Comparison of ENCODE assay signal across 23 cellular contexts in the genomic region with DNA sequence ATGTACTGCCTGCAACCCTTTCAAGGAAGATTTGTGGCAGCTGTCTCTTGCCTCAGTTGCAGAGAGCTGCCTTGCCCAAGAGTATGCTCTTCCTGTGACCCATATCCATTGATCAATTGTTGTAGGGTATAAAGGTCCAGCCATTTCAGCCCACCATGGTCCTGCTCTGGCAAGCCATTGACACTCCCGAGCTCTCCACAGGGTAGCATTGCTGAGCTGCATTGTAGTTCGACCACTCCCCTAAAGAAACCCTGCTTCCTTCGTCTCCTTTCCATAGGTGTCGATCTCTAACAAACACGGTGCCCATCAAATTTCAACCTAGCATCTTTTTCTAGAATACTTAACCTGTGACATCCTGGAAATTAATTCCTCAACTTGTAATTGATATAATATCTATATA.
DNase-seq lines count a peak whose midpoint lies in the region; ATAC-seq, FAIRE-seq and TF ChIP-seq lines count a peak whose summit lies in the region.
"Had no signal": no experiment of that assay in that cellular context is flagged by ENCODE, and none has a peak within 500 bp of the region (broad histone marks: within the 10 kb centered on the region; RNA-seq: fewer than 3 reads in every experiment).

No MANE protein-coding gene starts in this region.

- no peaks in the 10 kb centered on the region for H3K4me1 ChIP-seq in CD8-positive, alpha-beta memory T cell (ENCODE audit: insufficient read depth, low read length)
- no peaks in the 10 kb centered on the region for H3K4me1 ChIP-seq in H9 (ENCODE audit: insufficient read depth, low read length)
- H3K4me1 ChIP-seq in K562 (replicated peaks in 1 of 2; ENCODE audit: control insufficient read depth in 2 of 2, insufficient read depth in 2 of 2, low read length in 2 of 2) = peaks cover 14 to 52% of the 10 kb centered on the region in 2 experiments
- peaks cover 0 to 8% of the 10 kb centered on the region in 2 donors for H3K4me1 ChIP-seq in left lung
- H3K4me1 ChIP-seq in heart right ventricle = peaks cover 0 to 11% (median 0%) of the 10 kb centered on the region in 9 donors
- H3K4me1 ChIP-seq: BE2C had no signal

- peak overlapping the region; percentile 61 for H3K27ac ChIP-seq in CD8-positive, alpha-beta memory T cell (ENCODE audit: low read depth, low read length)
- H3K27ac ChIP-seq in H9 (ENCODE audit: insufficient read length, low read depth, low read length) (no peak overlapping the region), K562 (ENCODE audit: extremely low read depth, low read depth, low read length) (no peak overlapping the region), left lung (no peak overlapping the region), substantia nigra (ENCODE audit: low read depth, low read length, poor library complexity, severe bottlenecking) (no peak overlapping the region), heart right ventricle (no peak overlapping the region)
- H3K27ac ChIP-seq: GM23248 had no signal

- no peak overlapping the region for H4K5ac ChIP-seq in H9 (ENCODE audit: insufficient read length, low read depth, low read length)

- CTCF ChIA-PET in CD8-positive, alpha-beta memory T cell (lab: Charles Lee) = interaction anchor here (2.0 kb wide), 1 partner anchor 10 kb away, joined by 6 read pairs; no protein-coding TSS in a partner anchor
- CTCF ChIA-PET in K562 (lab: Yijun Ruan, JAX; ENCODE audit: low intra/inter-chr PET ratio) = no interaction called here

- TF ChIP-seq RAD21 in K562 (CRISPR knock-in tag; conservative IDR thresholded peaks at IDR 0.05 in 1 of 2, IDR thresholded peaks at IDR 0.05 in 1 of 2) = peak in 1 of 2 experiments; percentile 56; a peak in 2 of 4 replicates

- FAIRE-seq in K562 (lab: Jason Lieb, UNC) = no peak
- FAIRE-seq: GM18507, RCC 7860 had no signal

- H2BK15ac ChIP-seq in H9 (ENCODE audit: low read depth, low read length) = no peak overlapping the region

- no peaks in the 10 kb centered on the region for H3K9me3 Mint-ChIP-seq in CD8-positive, alpha-beta memory T cell
- peaks cover 3 to 5% of the 10 kb centered on the region in 2 experiments; a peak in 3 of 5 replicates for H3K9me3 Mint-ChIP-seq in H9

- intact Hi-C loops in K562 (cut with micrococcal nuclease) (loop anchor here (2.0 kb wide), 1 partner anchor 57 kb away; no protein-coding TSS in a partner anchor), left lung (cut with DNase I) (no loop called here), heart right ventricle (cut with DNase I) (loop anchor here in 1 of 10 donors (10.0 kb wide), 1 partner anchor 57 kb away; no protein-coding TSS in a partner anchor), posterior cingulate gyrus (cut with DNase I) (no loop called here)

- no peak overlapping the region for H3K56ac ChIP-seq in H9 (ENCODE audit: insufficient read length, low read depth, low read length)

- TF ChIP-seq EP300 in K562 (IDR thresholded peaks at IDR 0.05; ENCODE audit: low read length) = no peak

- no peak overlapping the region for H4K8ac ChIP-seq in H9 (replicated peaks; ENCODE audit: insufficient read length, low read depth, low read length)

- no peaks in the 10 kb centered on the region for H3K36me3 Mint-ChIP-seq in CD8-positive, alpha-beta memory T cell
- H3K36me3 Mint-ChIP-seq in H9 (ENCODE audit: insufficient read depth in 1 of 3, low read depth in 3 of 3) = peaks cover 0 to 10% (median 0%) of the 10 kb centered on the region in 3 experiments; a peak in 2 of 7 replicates

- no peak overlapping the region for H3K4ac ChIP-seq in H9 (ENCODE audit: low read depth, low read length)

- H3K79me2 ChIP-seq in H9 (ENCODE audit: insufficient read depth, low read length) (no peaks in the 10 kb centered on the region), K562 (ENCODE audit: control insufficient read depth, insufficient read depth, low read length) (no peaks in the 10 kb centered on the region)

- no peak overlapping the region for H2BK5ac ChIP-seq in H9 (ENCODE audit: insufficient read length, low read length)

- no TSS peak for BruUV-seq in K562 (replicated peaks; lab: Mats Ljungman, UMichigan)

- H3K18ac ChIP-seq in H9 (ENCODE audit: insufficient read length, low read depth, low read length) = no peak overlapping the region

- H3K27me3 Mint-ChIP-seq in CD8-positive, alpha-beta memory T cell = peaks cover 7 to 59% of the 10 kb centered on the region in 2 donors
- H3K27me3 Mint-ChIP-seq in H9 (ENCODE audit: low read depth) = no peaks in the 10 kb centered on the region

- H3K4me1 Mint-ChIP-seq in CD8-positive, alpha-beta memory T cell = no peaks in the 10 kb centered on the region
- peaks cover 14 to 27% of the 10 kb centered on the region in 2 experiments for H3K4me1 Mint-ChIP-seq in H9
- H3K4me1 Mint-ChIP-seq: IgD-negative memory B cell had no signal

- no peak overlapping the region for H2BK120ac ChIP-seq in H9 (ENCODE audit: low read depth, low read length, poor library complexity, severe bottlenecking)

- no peak overlapping the region for H3K23ac ChIP-seq in H9 (ENCODE audit: insufficient read length, low read depth, low read length)

- H3K4me2 ChIP-seq in H9 (ENCODE audit: insufficient read depth, insufficient read length, low read length) (no peak overlapping the region), K562 (ENCODE audit: insufficient read depth, low read length) (no peak overlapping the region)
- H3K4me2 ChIP-seq: SK-N-SH had no signal

- H3T11ph ChIP-seq in H9 (ENCODE audit: low read length) = no peak overlapping the region

- no peak overlapping the region for H2BK12ac ChIP-seq in H9 (ENCODE audit: insufficient read length, low read depth, low read length)

- DNase-seq in CD8-positive, alpha-beta memory T cell = no peak
- DNase-seq in H9 (no peak), K562 (ENCODE audit: extremely low read depth in 1 of 4, low spot score in 3 of 4) (peak in 2 of 4 experiments; percentile 22 to 38), left lung (no peak), substantia nigra (lab: John Stamatoyannopoulos, UW) (no peak), amygdala (lab: John Stamatoyannopoulos, UW) (no peak), heart right ventricle (no peak), posterior cingulate gyrus (no peak)
- DNase-seq: 8988T, ACHN, BE2C, NCI-H1048, NCI-H1417, NCI-H1694 treated with DMSO at 0.1 percent for 48 hours, NCI-H2081, NCI-H2171, NCI-H510A treated with DMSO at 0.1 percent for 48 hours, SK-N-SH had no signal

- no peak overlapping the region for H3K9ac ChIP-seq in H9 (ENCODE audit: extremely low read depth, insufficient read length, low read length)
- H3K9ac ChIP-seq in K562 (ENCODE audit: insufficient read depth in 1 of 2, low read depth in 2 of 2, low read length in 2 of 2) = no peak overlapping the region
- H3K9ac ChIP-seq: GM23248, SK-N-SH had no signal

- H3K79me1 ChIP-seq in H9 (ENCODE audit: insufficient read depth, low read depth, low read length, poor library complexity, severe bottlenecking) = no peaks in the 10 kb centered on the region

- no peak overlapping the region for H3K4me3 ChIP-seq in CD8-positive, alpha-beta memory T cell (ENCODE audit: low read length)
- no peak overlapping the region for H3K4me3 ChIP-seq in K562
- no peak overlapping the region for H3K4me3 ChIP-seq in left lung
- H3K4me3 ChIP-seq in heart right ventricle = no peak overlapping the region
- H3K4me3 ChIP-seq: GM23248 had no signal

- H3K27ac Mint-ChIP-seq in CD8-positive, alpha-beta memory T cell = no peak overlapping the region
- H3K27ac Mint-ChIP-seq in H9 = no peak overlapping the region; a peak in 1 of 7 replicates
- H3K27ac Mint-ChIP-seq: CD14-positive monocyte, IgD-negative memory B cell had no signal

- TF ChIP-seq POLR2A in K562 (conservative IDR thresholded peaks at IDR 0.05) = no peak

- POLR2A ChIA-PET in CD8-positive, alpha-beta memory T cell (lab: Charles Lee) = no interaction called here
- POLR2A ChIA-PET in K562 (lab: Yijun Ruan, JAX) = interaction anchor here (0.6 to 5.0 kb wide), 6 partner anchors 10 to 113 kb away, joined by 3 to 26 read pairs (median 4); no protein-coding TSS in a partner anchor

- H2AK5ac ChIP-seq in H9 (ENCODE audit: insufficient read length, low read length) = no peak overlapping the region

- H4K91ac ChIP-seq in H9 (ENCODE audit: insufficient read length, low read depth, low read length) = no peak overlapping the region

- no peak overlapping the region for H2BK20ac ChIP-seq in H9 (ENCODE audit: low read depth, low read length, poor library complexity, severe bottlenecking)

- H3K36me3 ChIP-seq in CD8-positive, alpha-beta memory T cell (ENCODE audit: insufficient read depth, low read length) = no peaks in the 10 kb centered on the region
- H3K36me3 ChIP-seq in K562 (ENCODE audit: control insufficient read depth, insufficient read depth, low read length) = no peaks in the 10 kb centered on the region; the same call in 2 of the 3 replicates
- H3K36me3 ChIP-seq in left lung = no peaks in the 10 kb centered on the region
- H3K36me3 ChIP-seq in heart right ventricle = no peaks in the 10 kb centered on the region
- H3K36me3 ChIP-seq: BE2C had no signal

- ATAC-seq in K562 = peak; percentile 33; the same call in 2 of the 3 replicates
- ATAC-seq in left lung = peak; percentile 30
- no peak for ATAC-seq in heart right ventricle

- H3K27me3 ChIP-seq in CD8-positive, alpha-beta memory T cell (ENCODE audit: insufficient read depth, low read length, poor library complexity, severe bottlenecking) = no peaks in the 10 kb centered on the region
- no peaks in the 10 kb centered on the region for H3K27me3 ChIP-seq in H9 (ENCODE audit: insufficient read depth, low read length)
- H3K27me3 ChIP-seq in K562 (ENCODE audit: control insufficient read depth in 2 of 2, insufficient read depth in 2 of 2, low read length in 2 of 2) = no peaks in the 10 kb centered on the region
- H3K27me3 ChIP-seq in left lung = peaks cover 0 to 20% of the 10 kb centered on the region in 2 donors
- H3K27me3 ChIP-seq in heart right ventricle = peaks cover 0 to 19% (median 0%) of the 10 kb centered on the region in 7 donors
- H3K27me3 ChIP-seq: BE2C had no signal

- no CpG with 5 or more reads among the region's 5 CpGs for WGBS in H9 (ENCODE audit: extremely low coverage, insufficient read length, low lambda C conversion rate)
- 81% methylated on average over 5 of the region's 5 CpGs for WGBS in K562 (ENCODE audit: insufficient coverage, low coverage, missing lambda C conversion rate)
- 53 to 57% methylated on average over 5 of the region's 5 CpGs for WGBS in heart right ventricle, 2 donors

- in situ Hi-C loops in K562 (cut with MboI) = no loop called here

- no peak overlapping the region for H3K14ac ChIP-seq in H9 (ENCODE audit: insufficient read depth, low read length)

- H4K20me1 ChIP-seq in H9 (ENCODE audit: control insufficient read depth, insufficient read depth, insufficient read length) (no peaks in the 10 kb centered on the region), K562 (replicated peaks; ENCODE audit: control insufficient read depth, insufficient read depth, low read length) (no peaks in the 10 kb centered on the region)

- H3K9me1 ChIP-seq in K562 (ENCODE audit: control insufficient read depth, insufficient read depth, low read length) = no peaks in the 10 kb centered on the region

- 0 out of 3 replicates have a peak, but pooled peaks have one; percentile 8 for TF ChIP-seq CTCF in H9 (conservative IDR thresholded peaks at IDR 0.05)
- peak in 2 of 3 experiments; percentile 8 to 25; a peak in 1 of 6 replicates for TF ChIP-seq CTCF in K562 (IDR thresholded peaks at IDR 0.05 in 2 of 3, conservative IDR thresholded peaks at IDR 0.05 in 1 of 3; ENCODE audit: insufficient read depth in 2 of 3, low read depth in 1 of 3, low read length in 3 of 3)
- no peak for TF ChIP-seq CTCF in left lung (IDR thresholded peaks at IDR 0.05)
- no peak for TF ChIP-seq CTCF in heart right ventricle (IDR thresholded peaks at IDR 0.05)

- H3K9me3 ChIP-seq in CD8-positive, alpha-beta memory T cell (ENCODE audit: low read length) = no peaks in the 10 kb centered on the region
- H3K9me3 ChIP-seq in H9 (ENCODE audit: control insufficient read depth, low read depth, low read length) (no peaks in the 10 kb centered on the region), K562 (replicated peaks; ENCODE audit: control insufficient read depth, insufficient read depth, low read depth, low read length) (peaks cover 13% of the 10 kb centered on the region), left lung (peaks cover 0 to 5% of the 10 kb centered on the region in 2 donors), heart right ventricle (peaks cover 0 to 7% (median 0%) of the 10 kb centered on the region in 11 donors)
- H3K9me3 ChIP-seq: BE2C, SK-N-SH had no signal

- no peak overlapping the region for H2AFZ ChIP-seq in H9 (ENCODE audit: low read length)
- 0 out of 2 replicates have a peak overlapping the region, but pooled peaks have one; percentile 10 for H2AFZ ChIP-seq in K562 (ENCODE audit: low read depth, low read length)

- H3K23me2 ChIP-seq in H9 (ENCODE audit: insufficient read length, low read depth, low read length, poor library complexity, severe bottlenecking) = no peaks in the 10 kb centered on the region

- H3K4me3 Mint-ChIP-seq in CD8-positive, alpha-beta memory T cell = no peak overlapping the region
- no peak overlapping the region for H3K4me3 Mint-ChIP-seq in H9
- H3K4me3 Mint-ChIP-seq: CD14-positive monocyte, IgD-negative memory B cell had no signal

Comparison
In these comparisons a context has a peak if more than half of its experiments do, and no peak if none do; other contexts are left out.
1. CTCF ChIP-seq: peak in H9 (single experiment) and K562 (2 of 3); none in left lung (0 of 2) and heart right ventricle (0 of 9).
2. ATAC-seq: peak in K562 (single experiment) and left lung (single experiment); none in heart right ventricle (0 of 8).